In genomic region chr12:16323638-16324037, GRCh38 we compare ENCODE assay signal across 39 cellular contexts. TPM values are rescaled to one million over a fixed set of nuclear protein-coding genes. Genes with fewer than 3 reads are reported as not detected.
"Had no signal": no experiment of that assay in that cellular context is flagged by ENCODE, and none has a peak within 500 bp of the region (broad histone marks: within the 10 kb centered on the region; RNA-seq: fewer than 3 reads in every experiment).

No MANE protein-coding gene starts in this region.

- H3K27ac ChIP-seq: adrenal gland, cardiac muscle cell, colonic mucosa, gastrocnemius medialis, parathyroid adenoma, psoas muscle, sigmoid colon, stomach, thyroid gland, upper lobe of left lung, vagina, WERI-Rb-1 had no signal

- H3K9me3 ChIP-seq: adrenal gland, colonic mucosa, gastrocnemius medialis, psoas muscle, thyroid gland, vagina had no signal

- H3K4me2 ChIP-seq: smooth muscle cell had no signal

- H2AFZ ChIP-seq: parathyroid adenoma had no signal

- H3K4me3 Mint-ChIP-seq: activated naive CD4-positive, alpha-beta T cell treated with anti-CD3 and anti-CD28 coated beads for 36 hours; activated naive CD8-positive, alpha-beta T cell treated with anti-CD3 and anti-CD28 coated beads for 36 hours; activated T-helper 1 cell treated with anti-CD3 and anti-CD28 coated beads, Interleukin-12 subunit alpha, Interleukin-12 subunit beta, Interleukin-2, Interleukin-4 antibody, amounts not matched to agents 30 ng/mL and 10 ng/mL and 1 ng/mL, durations not matched to agents 14 hours and 24 hours and 36 hours; brain; naive thymus-derived CD8-positive, alpha-beta T cell; neural crest cell; stimulated activated naive B cell treated with anti-CD40 and anti-IgM and Interleukin-4, amounts not matched to agents 10 μg/mL and 1 μg/mL and 100 μg/mL, for 72 hours had no signal

- H3K4me3 ChIP-seq: adrenal gland, cardiac muscle cell, colonic mucosa, gastrocnemius medialis, psoas muscle, sigmoid colon, smooth muscle cell, stomach, thyroid gland, upper lobe of left lung, vagina had no signal

- H3K4me1 Mint-ChIP-seq: activated naive CD8-positive, alpha-beta T cell treated with anti-CD3 and anti-CD28 coated beads for 36 hours; brain; naive thymus-derived CD8-positive, alpha-beta T cell; neural crest cell; stimulated activated naive B cell treated with anti-CD40 and anti-IgM and Interleukin-4, amounts not matched to agents 10 μg/mL and 1 μg/mL and 100 μg/mL, for 72 hours had no signal

- H3K27me3 ChIP-seq: adrenal gland, cardiac muscle cell, colonic mucosa, gastrocnemius medialis, sigmoid colon, stomach, thyroid gland, upper lobe of left lung, vagina had no signal

- H3K36me3 ChIP-seq: adrenal gland, cardiac muscle cell, colonic mucosa, gastrocnemius medialis, sigmoid colon, stomach, thyroid gland, upper lobe of left lung, vagina, WERI-Rb-1 had no signal

- H3K36me3 Mint-ChIP-seq: activated naive CD8-positive, alpha-beta T cell treated with anti-CD3 and anti-CD28 coated beads for 36 hours; brain; stimulated activated naive B cell treated with anti-CD40 and anti-IgM and Interleukin-4, amounts not matched to agents 10 μg/mL and 1 μg/mL and 100 μg/mL, for 72 hours had no signal

- H3K27ac Mint-ChIP-seq: activated naive CD4-positive, alpha-beta T cell treated with anti-CD3 and anti-CD28 coated beads for 36 hours; activated naive CD8-positive, alpha-beta T cell treated with anti-CD3 and anti-CD28 coated beads for 36 hours; activated T-helper 1 cell treated with anti-CD3 and anti-CD28 coated beads, Interleukin-12 subunit alpha, Interleukin-12 subunit beta, Interleukin-2, Interleukin-4 antibody, amounts not matched to agents 30 ng/mL and 10 ng/mL and 1 ng/mL, durations not matched to agents 14 hours and 24 hours and 36 hours; brain; naive thymus-derived CD8-positive, alpha-beta T cell; stimulated activated naive B cell treated with anti-CD40 and anti-IgM and Interleukin-4, amounts not matched to agents 10 μg/mL and 1 μg/mL and 100 μg/mL, for 72 hours had no signal

- H3K4me1 ChIP-seq: adrenal gland, colonic mucosa, gastrocnemius medialis, parathyroid adenoma, psoas muscle, sigmoid colon, thyroid gland, upper lobe of left lung, vagina had no signal

- ATAC-seq: activated CD4-positive, CD25-positive, alpha-beta regulatory T cell treated with anti-CD3 and anti-CD28 coated beads, Interleukin-2, amount 50 U/mL, for 24 hours; gastrocnemius medialis; naive thymus-derived CD8-positive, alpha-beta T cell; psoas muscle; stimulated activated naive B cell treated with anti-CD40 and anti-IgM and Interleukin-4, amounts not matched to agents 10 μg/mL and 1 μg/mL and 100 μg/mL, for 72 hours had no signal

- H3K27me3 Mint-ChIP-seq: activated naive CD8-positive, alpha-beta T cell treated with anti-CD3 and anti-CD28 coated beads for 36 hours; brain; naive thymus-derived CD8-positive, alpha-beta T cell; stimulated activated naive B cell treated with anti-CD40 and anti-IgM and Interleukin-4, amounts not matched to agents 10 μg/mL and 1 μg/mL and 100 μg/mL, for 72 hours had no signal

- H3K79me2 ChIP-seq: parathyroid adenoma had no signal

- DNase-seq: activated CD4-positive, alpha-beta T cell treated with anti-CD3 and anti-CD28 coated beads for 48 hours; activated CD4-positive, alpha-beta T cell treated with anti-CD3 and anti-CD28 coated beads, Interleukin-2, amount 50 U/mL, for 48 hours; activated CD8-positive, alpha-beta memory T cell treated with anti-CD3 and anti-CD28 coated beads for 24 hours; activated effector memory CD4-positive, alpha-beta T cell treated with anti-CD3 and anti-CD28 coated beads, Interleukin-2, amount 50 U/mL, for 16 hours; activated naive CD4-positive, alpha-beta T cell treated with anti-CD3 and anti-CD28 coated beads for 36 hours; activated naive CD8-positive, alpha-beta T cell treated with anti-CD3 and anti-CD28 coated beads for 36 hours; activated T-cell treated with anti-CD3 and anti-CD28 coated beads, Interleukin-2, amount 50 U/mL, for 1 hour; adrenal gland; aorta; cerebellar nuclear complex; colonic mucosa; effector CD8-positive, alpha-beta T cell; erythroblast; gastrocnemius medialis; glutamatergic neuron; islet precursor cell; midbrain; naive thymus-derived CD8-positive, alpha-beta T cell; nucleus accumbens; psoas muscle; sigmoid colon; stimulated activated CD4-positive, alpha-beta T cell treated with anti-CD3 and anti-CD28 coated beads, Interleukin-15, amount 100 ng/mL, for 24 hours; stimulated activated CD4-positive, alpha-beta T cell treated with anti-CD3 and anti-CD28 coated beads, Interleukin-2, amount 100 ng/mL, for 24 hours; stimulated activated naive B cell treated with anti-CD40 and anti-IgM and Interleukin-4, amounts not matched to agents 10 μg/mL and 1 μg/mL and 100 μg/mL, for 72 hours; stomach; T1000; thyroid gland; upper lobe of left lung; WERI-Rb-1 had no signal

RNA-seq across cellular contexts. Expression of gene MGST1, which starts 23.8 kb away (rescaled TPM):
- total RNA-seq: activated naive CD4-positive, alpha-beta T cell treated with anti-CD3 and anti-CD28 coated beads for 36 hours; activated naive CD8-positive, alpha-beta T cell treated with anti-CD3 and anti-CD28 coated beads for 36 hours; naive thymus-derived CD8-positive, alpha-beta T cell had no signal

RNA-seq across cellular contexts. Expression of gene SLC15A5, which starts 46.2 kb away (rescaled TPM):
- total RNA-seq: activated naive CD4-positive, alpha-beta T cell treated with anti-CD3 and anti-CD28 coated beads for 36 hours; activated naive CD8-positive, alpha-beta T cell treated with anti-CD3 and anti-CD28 coated beads for 36 hours; activated T-helper 1 cell treated with anti-CD3 and anti-CD28 coated beads, Interleukin-12 subunit alpha, Interleukin-12 subunit beta, Interleukin-2, Interleukin-4 antibody, amounts not matched to agents 30 ng/mL and 10 ng/mL and 1 ng/mL, durations not matched to agents 14 hours and 24 hours and 36 hours; adrenal gland; aorta; cardiac muscle cell; colonic mucosa; dermis microvascular lymphatic vessel endothelial cell; gastrocnemius medialis; lower leg skin; naive thymus-derived CD8-positive, alpha-beta T cell; neural crest cell; psoas muscle; sigmoid colon; smooth muscle cell; stomach; thyroid gland; upper lobe of left lung; vagina had no signal
